ENCODE assay signal across 8 cellular contexts in genomic region chr19:48963371-48964204, GRCh38. TPM values are rescaled to one million over a fixed set of nuclear protein-coding genes. Genes with fewer than 3 reads are reported as not detected.
DNase-seq lines count a peak whose midpoint lies in the region; ATAC-seq and TF ChIP-seq lines count a peak whose summit lies in the region.

No MANE protein-coding gene starts in this region.

- peak overlapping the region; percentile 55 for H3K27ac ChIP-seq in CD4-positive, alpha-beta T cell (ENCODE audit: low read depth, low read length)
- H3K27ac ChIP-seq in SU-DHL-6 (ENCODE audit: low read depth, low read length): peak overlapping the region; percentile 91
- peak overlapping the region; percentile 68 for H3K27ac ChIP-seq in urinary bladder (ENCODE audit: low read depth)

- H3K4me1 ChIP-seq in adipocyte (ENCODE audit: control insufficient read depth, insufficient read depth, low read length) (peaks cover 45% of the 10 kb centered on the region), urinary bladder (ENCODE audit: insufficient read depth) (peaks cover 5% of the 10 kb centered on the region)

- 7% methylated on average over 28 of the region's 28 CpGs for WGBS in urinary bladder

- H2AFZ ChIP-seq in SU-DHL-6 (ENCODE audit: low read depth, low read length, severe bottlenecking): peak overlapping the region; percentile 15

- POLR2A ChIA-PET in CD4-positive, alpha-beta T cell (lab: Charles Lee): interaction anchor here (0.8 to 3.5 kb wide), 6 partner anchors 9 to 168 kb away, joined by 3 to 38 read pairs (median 16); partner anchors contain the start of genes BAX, DHDH, NUCB1 and PPP1R15A

- H3K9me3 ChIP-seq in CD4-positive, alpha-beta T cell (ENCODE audit: control insufficient read depth, low read length): no peaks in the 10 kb centered on the region
- H3K9me3 ChIP-seq in SU-DHL-6 (ENCODE audit: insufficient read depth, low read length): no peaks in the 10 kb centered on the region
- H3K9me3 ChIP-seq in adipocyte (ENCODE audit: control insufficient read depth, low read length): no peaks in the 10 kb centered on the region

- ATAC-seq in CD4-positive, alpha-beta T cell (ENCODE audit: poor library complexity): no peak
- ATAC-seq in left cardiac atrium: peak; percentile 14 to 23

- H3K4me3 Mint-ChIP-seq in CD4-positive, alpha-beta T cell: peak overlapping the region; percentile 97
- peak overlapping the region; percentile 100 for H3K4me3 Mint-ChIP-seq in HFFc6

- H3K4me3 ChIP-seq in SU-DHL-6 (ENCODE audit: insufficient read depth, low read length, poor library complexity, severe bottlenecking) (peak overlapping the region; percentile 50), adipocyte (ENCODE audit: low read length) (peak overlapping the region; percentile 74), urinary bladder (ENCODE audit: low read depth, low read length) (peak overlapping the region; percentile 17)

- peaks cover 54% of the 10 kb centered on the region for H3F3A ChIP-seq in SU-DHL-6 (ENCODE audit: insufficient read depth)

- peaks cover 14% of the 10 kb centered on the region for H3K79me2 ChIP-seq in SU-DHL-6 (ENCODE audit: insufficient read depth, low read length)

- H3K27ac Mint-ChIP-seq in CD4-positive, alpha-beta T cell: peak overlapping the region; percentile 97
- peak overlapping the region; percentile 99 for H3K27ac Mint-ChIP-seq in HFFc6

- intact Hi-C loops in CD4-positive, alpha-beta T cell (cut with DNase I, micrococcal nuclease): loop anchor here in 1 of 2 experiments (2.0 kb wide), 2 partner anchors 63 to 91 kb away; partner anchors contain the start of genes NUCB1 and PPP1R15A
- intact Hi-C loops in left cardiac atrium (cut with DNase I): loop anchor here in 1 of 2 donors (10.0 kb wide), 1 partner anchor 89 kb away; the partner anchor contains the start of gene PPP1R15A
- intact Hi-C loops in posterior cingulate gyrus (cut with DNase I): loop anchor here (10.0 kb wide), 1 partner anchor 59 kb away; the partner anchor contains the start of gene NUCB1

- H3K4me2 ChIP-seq in SU-DHL-6 (ENCODE audit: low read depth, low read length, poor library complexity, severe bottlenecking): peak overlapping the region; percentile 87

- CTCF ChIA-PET in CD4-positive, alpha-beta T cell (lab: Charles Lee): interaction anchor here (1.3 to 1.5 kb wide), 2 partner anchors 30 to 168 kb away, joined by 3 to 5 read pairs; partner anchors contain the start of genes GYS1 and RUVBL2

- H3K27me3 Mint-ChIP-seq in CD4-positive, alpha-beta T cell: no peaks in the 10 kb centered on the region
- H3K27me3 Mint-ChIP-seq in HFFc6 (ENCODE audit: insufficient read depth): peaks cover 47% of the 10 kb centered on the region

- peaks cover 47% of the 10 kb centered on the region for H3K4me1 Mint-ChIP-seq in CD4-positive, alpha-beta T cell (ENCODE audit: low read depth)
- H3K4me1 Mint-ChIP-seq in HFFc6 (ENCODE audit: low read depth): peaks cover 63% of the 10 kb centered on the region

- H3K36me3 ChIP-seq in SU-DHL-6 (ENCODE audit: low read length) (no peaks in the 10 kb centered on the region), adipocyte (ENCODE audit: control insufficient read depth, insufficient read depth, low read length, severe bottlenecking) (peaks cover 25% of the 10 kb centered on the region), urinary bladder (ENCODE audit: insufficient read depth) (no peaks in the 10 kb centered on the region)

- H3K36me3 Mint-ChIP-seq in CD4-positive, alpha-beta T cell (ENCODE audit: low read depth): peaks cover 35% of the 10 kb centered on the region
- peaks cover 47% of the 10 kb centered on the region for H3K36me3 Mint-ChIP-seq in HFFc6 (ENCODE audit: low read depth)

- no peak for TF ChIP-seq CTCF in CD4-positive, alpha-beta T cell (IDR thresholded peaks at IDR 0.05)
- TF ChIP-seq CTCF in HFFc6 (IDR thresholded peaks at IDR 0.05) (no peak), SU-DHL-6 (IDR thresholded peaks at IDR 0.05; ENCODE audit: insufficient read depth, low read length, poor library complexity, severe bottlenecking) (no peak)

- H3K9ac ChIP-seq in SU-DHL-6 (ENCODE audit: low read length) (peak overlapping the region; percentile 62), adipocyte (ENCODE audit: low read length) (peak overlapping the region; percentile 90)

- H3K27me3 ChIP-seq in CD4-positive, alpha-beta T cell (ENCODE audit: control insufficient read depth, insufficient read depth, low read length): no peaks in the 10 kb centered on the region
- H3K27me3 ChIP-seq in SU-DHL-6 (ENCODE audit: low read length): no peaks in the 10 kb centered on the region
- no peaks in the 10 kb centered on the region for H3K27me3 ChIP-seq in adipocyte (replicated peaks; ENCODE audit: control insufficient read depth, insufficient read depth, low read length)

- no peaks in the 10 kb centered on the region for H3K9me3 Mint-ChIP-seq in CD4-positive, alpha-beta T cell
- peaks cover 14% of the 10 kb centered on the region for H3K9me3 Mint-ChIP-seq in HFFc6

- peak in 5 of 10 experiments; percentile 22 to 50 (median 43) for DNase-seq in CD4-positive, alpha-beta T cell
- peak; percentile 52 for DNase-seq in HFFc6
- DNase-seq in adipocyte (ENCODE audit: low read depth): peak; percentile 81
- DNase-seq in left cardiac atrium: peak; percentile 84
- peak; percentile 48 to 96 (median 73) for DNase-seq in posterior cingulate gyrus
- DNase-seq in NCI-H1092 (lab: John Stamatoyannopoulos, UW): no peak

- no peaks in the 10 kb centered on the region for H4K20me1 ChIP-seq in SU-DHL-6 (ENCODE audit: low read depth, low read length)

- H3K9me2 ChIP-seq in SU-DHL-6 (replicated peaks; ENCODE audit: insufficient read depth, low read length): no peaks in the 10 kb centered on the region

RNA-seq across cellular contexts. Expression of gene FTL, which starts 1.5 kb away (rescaled TPM):
- total RNA-seq in CD4-positive, alpha-beta T cell: 100 to 1,000 TPM; 616 to 627 TPM
- total RNA-seq in HFFc6 (2021; fragmentation: NEBNext Ultra II Directional; extraction: Animal tissue kit (Norgen Biotek cat#: 25700)): 1,000 to 10,000 TPM; 2,438 to 4,450 (median 3,824) TPM
- total RNA-seq in left cardiac atrium (1,000 to 10,000 TPM; 1,813 to 2,086 TPM), urinary bladder (1,234 TPM)
- 4,798 TPM for polyA plus RNA-seq in urinary bladder

RNA-seq across cellular contexts. Expression of gene BAX, which starts 8.9 kb away (rescaled TPM):
- 10 to 100 TPM; 52.9 to 60.4 TPM for total RNA-seq in CD4-positive, alpha-beta T cell
- 100 to 1,000 TPM; 223 to 260 (median 244) TPM for total RNA-seq in HFFc6 (2021; fragmentation: NEBNext Ultra II Directional; extraction: Animal tissue kit (Norgen Biotek cat#: 25700))
- total RNA-seq in left cardiac atrium: 10 to 100 TPM; 28.8 to 36.1 TPM
- total RNA-seq in urinary bladder: 13.1 TPM
- 73.0 TPM for polyA plus RNA-seq in urinary bladder

RNA-seq across cellular contexts. Expression of gene GYS1, which starts 29.5 kb away (rescaled TPM):
- total RNA-seq in CD4-positive, alpha-beta T cell: 10 to 100 TPM; 13.2 to 14.1 TPM
- 10 to 100 TPM; 76.0 to 90.8 (median 87.5) TPM for total RNA-seq in HFFc6 (2021; fragmentation: NEBNext Ultra II Directional; extraction: Animal tissue kit (Norgen Biotek cat#: 25700))
- total RNA-seq in left cardiac atrium (10 to 100 TPM; 66.4 to 95.7 TPM), urinary bladder (33.3 TPM)
- polyA plus RNA-seq in urinary bladder: 39.5 TPM

RNA-seq across cellular contexts. Expression of gene DHDH, which starts 30.1 kb away (rescaled TPM):
- 1 to 10 TPM; 1.1 to 1.8 TPM for total RNA-seq in CD4-positive, alpha-beta T cell
- total RNA-seq in HFFc6 (2021; fragmentation: NEBNext Ultra II Directional; extraction: Animal tissue kit (Norgen Biotek cat#: 25700)): not detected
- total RNA-seq in left cardiac atrium (not detected), urinary bladder (0.37 TPM)
- 0.75 TPM for polyA plus RNA-seq in urinary bladder

RNA-seq across cellular contexts. Expression of gene RUVBL2, which starts 30.1 kb away (rescaled TPM):
- 10 to 100 TPM; 10.7 to 12.3 TPM for total RNA-seq in CD4-positive, alpha-beta T cell
- 100 to 1,000 TPM; 131 to 161 (median 159) TPM for total RNA-seq in HFFc6 (2021; fragmentation: NEBNext Ultra II Directional; extraction: Animal tissue kit (Norgen Biotek cat#: 25700))
- total RNA-seq in left cardiac atrium (10 to 100 TPM; 39.3 to 50.0 TPM), urinary bladder (61.3 TPM)
- polyA plus RNA-seq in urinary bladder: 83.4 TPM

Comparison
In these comparisons a context has a peak if more than half of its experiments do, and no peak if none do; other contexts are left out.
1. H3K4me3 ChIP-seq: peak in every context shown above with its lines; median percentile 74 in adipocyte; 50 in SU-DHL-6; 17 in urinary bladder.